ENCODE assay signal across 18 cellular contexts in genomic region chr12:20189767-20190166, GRCh38.
"Had no signal": no experiment of that assay in that cellular context is flagged by ENCODE, and none has a peak within 500 bp of the region (broad histone marks: within the 10 kb centered on the region; RNA-seq: fewer than 3 reads in every experiment).

No MANE protein-coding gene starts in this region.

- H3K4me1 ChIP-seq: foreskin keratinocyte, spleen, stomach had no signal

- H3K27ac ChIP-seq: coronary artery, foreskin keratinocyte, right lobe of liver, spleen, stomach, thoracic aorta had no signal

- H3K36me3 ChIP-seq: right lobe of liver, spleen, stomach, thoracic aorta had no signal

- DNase-seq: activated CD4-positive, alpha-beta T cell treated with anti-CD3 and anti-CD28 coated beads, Interleukin-2, amount 10 ng/mL, durations not matched to agents 7 days and 5 days; activated CD8-positive, alpha-beta memory T cell treated with anti-CD3 and anti-CD28 coated beads, Interleukin-2, amount 50 U/mL, for 48 hours; activated gamma-delta T cell; activated T-cell treated with anti-CD3 and anti-CD28 coated beads, Interleukin-2, amount 50 U/mL, for 72 hours; caudate nucleus; effector memory CD4-positive, alpha-beta T cell; foreskin keratinocyte; mammary epithelial cell; mucosa of descending colon; naive thymus-derived CD8-positive, alpha-beta T cell; right lobe of liver; spleen; stimulated activated CD4-positive, alpha-beta T cell treated with anti-CD3 and anti-CD28 coated beads, Interleukin-1b, Interleukin-23, amount 100 ng/mL, for 48 hours; stomach; SW 1271 had no signal

- H3K4me3 ChIP-seq: coronary artery, mucosa of descending colon, right lobe of liver, spleen, stomach, thoracic aorta had no signal

- H3K27me3 ChIP-seq: foreskin keratinocyte, right lobe of liver, spleen had no signal

- ATAC-seq: activated naive CD4-positive, alpha-beta T cell treated with anti-CD3 and anti-CD28 coated beads, Interleukin-2, amount 50 U/mL, for 72 hours; activated T-cell treated with anti-CD3 and anti-CD28 coated beads, Interleukin-2, amount 50 U/mL, for 72 hours; foreskin keratinocyte; mucosa of descending colon; naive thymus-derived CD8-positive, alpha-beta T cell had no signal

- H3K9me3 ChIP-seq: mucosa of descending colon, right lobe of liver, spleen, stomach, thoracic aorta had no signal
